In the genomic region with DNA sequence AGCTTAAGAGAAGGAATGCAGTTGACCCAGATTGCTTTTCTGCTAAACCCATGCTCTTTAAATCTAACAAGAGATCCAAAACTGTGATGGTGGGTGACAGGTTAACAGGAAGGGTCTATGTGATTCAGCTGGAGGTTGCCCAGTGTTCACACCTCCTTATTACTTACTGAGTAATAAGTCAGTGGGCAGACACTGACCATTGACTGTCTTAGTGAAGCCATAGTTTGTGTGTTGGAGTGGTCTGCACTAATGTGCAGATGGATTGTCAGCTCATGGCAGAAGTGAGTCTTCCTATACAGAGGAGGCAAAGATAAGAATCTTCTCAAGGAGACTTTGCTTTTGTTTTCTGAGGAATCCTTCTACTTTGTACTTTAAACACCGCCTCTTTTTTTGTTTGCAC, we compare ENCODE assay signal across 8 cellular contexts. TPM values are rescaled to one million over a fixed set of nuclear protein-coding genes. Genes with fewer than 3 reads are reported as not detected.
DNase-seq lines count a peak whose midpoint lies in the region; ATAC-seq, FAIRE-seq and TF ChIP-seq lines count a peak whose summit lies in the region.

No MANE protein-coding gene starts in this region.

- peak; percentile 64 for FAIRE-seq in GM12891 (lab: Jason Lieb, UNC)

- DNase-seq in GM12891 (ENCODE audit: insufficient read length, low spot score) (no peak), SK-N-MC (ENCODE audit: low read depth, low spot score) (no peak), fibroblast of pulmonary artery (ENCODE audit: low read depth) (no peak), skeletal muscle cell (ENCODE audit: low read depth) (no peak), NCI-H1694 treated with DMSO at 0.1 percent for 48 hours (lab: John Stamatoyannopoulos, UW) (no peak), GOT3 (lab: John Stamatoyannopoulos, UW) (no peak)

- no peaks in the 10 kb centered on the region for H3K9me3 ChIP-seq in SK-N-MC (ENCODE audit: low read depth, low read length)

- H3K36me3 ChIP-seq in SK-N-MC (ENCODE audit: insufficient read depth, low read length): no peaks in the 10 kb centered on the region

- no peak for TF ChIP-seq CTCF in fibroblast of pulmonary artery (IDR thresholded peaks at IDR 0.05; ENCODE audit: low read length, missing control alignments)

- peak overlapping the region; percentile 88 for H3K4me3 ChIP-seq in SK-N-MC
- H3K4me3 ChIP-seq in fibroblast of pulmonary artery (replicated peaks; ENCODE audit: low read depth, low read length): peak overlapping the region; percentile 76
- peak overlapping the region; percentile 71 for H3K4me3 ChIP-seq in skeletal muscle cell (ENCODE audit: low read depth, low read length)

- peak overlapping the region; percentile 82 for H3K9ac ChIP-seq in SK-N-MC (ENCODE audit: insufficient read length)

- no peak for TF ChIP-seq POLR2A in GM12891 (IDR thresholded peaks at IDR 0.05; ENCODE audit: low read depth, low read length)

- ATAC-seq in HG02884 (IDR thresholded peaks at IDR 0.05; ENCODE audit: unreplicated experiment) (no peak), GM18867 (IDR thresholded peaks at IDR 0.05; ENCODE audit: unreplicated experiment) (no peak)

- 0 out of 2 replicates have a peak overlapping the region, but pooled peaks have one; percentile 66 for H3K27ac ChIP-seq in SK-N-MC

TF ChIP-seq in GM12891, 5 proteins besides CTCF, POLR2A, EP300 and RAD21:
- TF ChIP-seq SPI1 (IDR thresholded peaks at IDR 0.05; ENCODE audit: low read depth, low read length) (no peak), POU2F2 (IDR thresholded peaks at IDR 0.05; ENCODE audit: low read depth, low read length) (no peak), TAF1 (IDR thresholded peaks at IDR 0.05; ENCODE audit: low read depth, low read length) (no peak)

RNA-seq across cellular contexts. Expression of a gene that starts 15.2 kb away (rescaled TPM):
- polyA plus RNA-seq in GM12891 (2012; ENCODE audit: low read depth, missing spikeins): 8.8 TPM

RNA-seq across cellular contexts. Expression of a gene that starts 18.2 kb away (rescaled TPM):
- 31.5 TPM for polyA plus RNA-seq in GM12891 (2012; ENCODE audit: low read depth, missing spikeins)

RNA-seq across cellular contexts. Expression of a gene that starts 40.2 kb away (rescaled TPM):
- polyA plus RNA-seq in GM12891 (2012; ENCODE audit: low read depth, missing spikeins): 110 TPM
